16 cellular contexts compared by ENCODE assay signal in genomic region chr4:71095141-71095939, GRCh38.
A peak's percentile ranks its signal among the peaks of the same experiment; 100 is the strongest.
DNase-seq lines count a peak whose midpoint lies in the region; ATAC-seq and TF ChIP-seq lines count a peak whose summit lies in the region.
"Had no signal": no experiment of that assay in that cellular context is flagged by ENCODE, and none has a peak within 500 bp of the region (broad histone marks: within the 10 kb centered on the region; RNA-seq: fewer than 3 reads in every experiment).

No MANE protein-coding gene starts in this region.

- H2AFZ ChIP-seq in mesenchymal stem cell (ENCODE audit: low read depth, low read length): no peak overlapping the region
- H2AFZ ChIP-seq: hepatocyte had no signal

- TF ChIP-seq POLR2A in heart left ventricle (IDR thresholded peaks at IDR 0.05): no peak

- H2BK5ac ChIP-seq in mesenchymal stem cell (ENCODE audit: low read depth, low read length, poor library complexity, severe bottlenecking): no peak overlapping the region

- intact Hi-C loops in CD8-positive, alpha-beta T cell (cut with DNase I, micrococcal nuclease): no loop called here
- intact Hi-C loops in heart left ventricle (cut with DNase I): no loop called here

- no peak overlapping the region for H3K23ac ChIP-seq in mesenchymal stem cell (ENCODE audit: low read length in 2 of 2)

- peak; percentile 36 for ATAC-seq in CD8-positive, alpha-beta T cell
- ATAC-seq in GM19372 (IDR thresholded peaks at IDR 0.05; ENCODE audit: low read depth, unreplicated experiment) (peak; percentile 54), heart left ventricle (no peak)
- ATAC-seq in activated CD8-positive, alpha-beta T cell treated with anti-CD3 and anti-CD28 coated beads, Interleukin-2, amount 10 ng/mL, durations not matched to agents 7 days and 5 days: peak; percentile 67
- ATAC-seq: left lung had no signal

- no peak overlapping the region for H3K9ac ChIP-seq in mesenchymal stem cell (ENCODE audit: low read length)

- peak overlapping the region; percentile 69 for H3K27ac Mint-ChIP-seq in CD8-positive, alpha-beta T cell
- peak overlapping the region; percentile 69 for H3K27ac Mint-ChIP-seq in activated CD8-positive, alpha-beta T cell treated with anti-CD3 and anti-CD28 coated beads, Interleukin-2, amount 10 ng/mL, durations not matched to agents 7 days and 5 days
- H3K27ac Mint-ChIP-seq: activated B cell treated with CpG ODN at 0.5 μM for 24 hours, CD14-positive monocyte had no signal

- POLR2A ChIA-PET in CD8-positive, alpha-beta T cell (lab: Charles Lee): no interaction called here
- POLR2A ChIA-PET in activated CD8-positive, alpha-beta T cell treated with anti-CD3 and anti-CD28 coated beads, Interleukin-2, amount 10 ng/mL, durations not matched to agents 7 days and 5 days (lab: Charles Lee): no interaction called here

- no peak overlapping the region for H2BK120ac ChIP-seq in mesenchymal stem cell (ENCODE audit: low read depth, low read length)

- H4K8ac ChIP-seq in mesenchymal stem cell (ENCODE audit: low read length): no peak overlapping the region

- H3K18ac ChIP-seq in mesenchymal stem cell (ENCODE audit: low read depth in 1 of 2, low read length in 2 of 2): no peak overlapping the region

- 100% methylated on average over 1 of the region's 3 CpGs for WGBS in mesenchymal stem cell
- 92 to 96% (median 95%) methylated on average over 3 of the region's 3 CpGs for WGBS in heart left ventricle, 4 donors

- no peaks in the 10 kb centered on the region for H3K36me3 Mint-ChIP-seq in CD8-positive, alpha-beta T cell
- peaks cover 10% of the 10 kb centered on the region for H3K36me3 Mint-ChIP-seq in activated CD8-positive, alpha-beta T cell treated with anti-CD3 and anti-CD28 coated beads, Interleukin-2, amount 10 ng/mL, durations not matched to agents 7 days and 5 days (ENCODE audit: low read depth)
- H3K36me3 Mint-ChIP-seq: CD14-positive monocyte had no signal

- H3K4me2 ChIP-seq in mesenchymal stem cell (ENCODE audit: low read length, poor library complexity, severe bottlenecking): no peak overlapping the region
- H3K4me2 ChIP-seq: hepatocyte had no signal

- peaks cover 13% of the 10 kb centered on the region for H3K4me1 Mint-ChIP-seq in CD8-positive, alpha-beta T cell (ENCODE audit: low read depth)
- peaks cover 10% of the 10 kb centered on the region for H3K4me1 Mint-ChIP-seq in activated CD8-positive, alpha-beta T cell treated with anti-CD3 and anti-CD28 coated beads, Interleukin-2, amount 10 ng/mL, durations not matched to agents 7 days and 5 days (ENCODE audit: low read depth)

- H3K4me3 Mint-ChIP-seq in CD8-positive, alpha-beta T cell: peak overlapping the region; percentile 70
- H3K4me3 Mint-ChIP-seq in activated CD8-positive, alpha-beta T cell treated with anti-CD3 and anti-CD28 coated beads, Interleukin-2, amount 10 ng/mL, durations not matched to agents 7 days and 5 days: peak overlapping the region; percentile 51
- H3K4me3 Mint-ChIP-seq: activated B cell treated with CpG ODN at 0.5 μM for 24 hours, CD14-positive monocyte had no signal

- H2BK15ac ChIP-seq in mesenchymal stem cell (ENCODE audit: low read depth, poor library complexity, severe bottlenecking): no peak overlapping the region

- H3K36me3 ChIP-seq in CD8-positive, alpha-beta T cell (ENCODE audit: insufficient read depth, low read length): no peaks in the 10 kb centered on the region
- H3K36me3 ChIP-seq in mesenchymal stem cell (ENCODE audit: control insufficient read depth in 1 of 2, insufficient read depth in 2 of 2, low read depth in 1 of 2, low read length in 2 of 2): no peaks in the 10 kb centered on the region
- H3K36me3 ChIP-seq in heart left ventricle: no peaks in the 10 kb centered on the region
- H3K36me3 ChIP-seq: left lung had no signal

- no peaks in the 10 kb centered on the region for H3K9me3 ChIP-seq in CD8-positive, alpha-beta T cell (ENCODE audit: low read length)
- H3K9me3 ChIP-seq in mesenchymal stem cell (ENCODE audit: control insufficient read depth, low read length) (no peaks in the 10 kb centered on the region), heart left ventricle (peaks cover 0 to under 1% (median 0%) of the 10 kb centered on the region in 12 donors)

- H4K91ac ChIP-seq in mesenchymal stem cell (ENCODE audit: low read length): no peak overlapping the region

- peaks cover 4% of the 10 kb centered on the region for H3K27me3 Mint-ChIP-seq in CD8-positive, alpha-beta T cell (ENCODE audit: low read depth)
- H3K27me3 Mint-ChIP-seq in activated CD8-positive, alpha-beta T cell treated with anti-CD3 and anti-CD28 coated beads, Interleukin-2, amount 10 ng/mL, durations not matched to agents 7 days and 5 days (ENCODE audit: low read depth): peaks cover 6% of the 10 kb centered on the region

- no peaks in the 10 kb centered on the region for H3K79me1 ChIP-seq in mesenchymal stem cell (replicated peaks; ENCODE audit: low read length, poor library complexity, severe bottlenecking)

- DNase-seq in CD8-positive, alpha-beta T cell: no peak
- DNase-seq in activated CD8-positive, alpha-beta T cell treated with anti-CD3 and anti-CD28 coated beads, Interleukin-2, amount 10 ng/mL, durations not matched to agents 7 days and 5 days: no peak
- DNase-seq in mesenchymal stem cell: peak; percentile 1
- no peak for DNase-seq in heart left ventricle
- no peak for DNase-seq in nucleus accumbens (lab: John Stamatoyannopoulos, UW)
- no peak for DNase-seq in NCI-H748 treated with DMSO at 0.1 percent for 48 hours (lab: John Stamatoyannopoulos, UW)
- no peak for DNase-seq in NCI-H446 (lab: John Stamatoyannopoulos, UW)
- DNase-seq: activated B cell treated with CpG ODN at 0.5 μM for 24 hours, cortex of kidney, erythroblast, left lung, NCI-H2029, NCI-H69 had no signal

- no peak overlapping the region for H3K14ac ChIP-seq in mesenchymal stem cell (ENCODE audit: low read length in 2 of 2)

- no peak overlapping the region for H3K27ac ChIP-seq in CD8-positive, alpha-beta T cell (ENCODE audit: low read depth, low read length)
- H3K27ac ChIP-seq in mesenchymal stem cell (ENCODE audit: low read length, poor library complexity, severe bottlenecking) (no peak overlapping the region), heart left ventricle (no peak overlapping the region)
- H3K27ac ChIP-seq: hepatocyte, left lung had no signal

- no peak overlapping the region for H2AK5ac ChIP-seq in mesenchymal stem cell (ENCODE audit: low read length, severe bottlenecking)

- CTCF ChIA-PET in CD8-positive, alpha-beta T cell (lab: Charles Lee): no interaction called here
- CTCF ChIA-PET in activated CD8-positive, alpha-beta T cell treated with anti-CD3 and anti-CD28 coated beads, Interleukin-2, amount 10 ng/mL, durations not matched to agents 7 days and 5 days (lab: Charles Lee): no interaction called here

- H3K27me3 ChIP-seq in CD8-positive, alpha-beta T cell (ENCODE audit: insufficient read depth, low read length): no peaks in the 10 kb centered on the region
- H3K27me3 ChIP-seq in mesenchymal stem cell (ENCODE audit: control insufficient read depth in 1 of 2, insufficient read depth in 1 of 2, low read length in 2 of 2) (no peaks in the 10 kb centered on the region), heart left ventricle (no peaks in the 10 kb centered on the region)
- H3K27me3 ChIP-seq: hepatocyte, left lung had no signal

- H3K9me3 Mint-ChIP-seq in CD8-positive, alpha-beta T cell: no peaks in the 10 kb centered on the region
- H3K9me3 Mint-ChIP-seq in activated CD8-positive, alpha-beta T cell treated with anti-CD3 and anti-CD28 coated beads, Interleukin-2, amount 10 ng/mL, durations not matched to agents 7 days and 5 days (ENCODE audit: insufficient read depth): no peaks in the 10 kb centered on the region
- H3K9me3 Mint-ChIP-seq: activated B cell treated with CpG ODN at 0.5 μM for 24 hours had no signal

- no peak overlapping the region for H2BK12ac ChIP-seq in mesenchymal stem cell (ENCODE audit: low read length in 2 of 2)

- no peak for TF ChIP-seq CTCF in CD8-positive, alpha-beta T cell (IDR thresholded peaks at IDR 0.05)
- no peak for TF ChIP-seq CTCF in heart left ventricle (IDR thresholded peaks at IDR 0.05)

- peaks cover 7% of the 10 kb centered on the region for H3K4me1 ChIP-seq in CD8-positive, alpha-beta T cell (ENCODE audit: insufficient read depth, low read length)
- H3K4me1 ChIP-seq in mesenchymal stem cell (ENCODE audit: control insufficient read depth, insufficient read depth, low read depth, low read length) (no peaks in the 10 kb centered on the region), heart left ventricle (peaks cover 0 to 12% (median 0%) of the 10 kb centered on the region in 12 donors)
- H3K4me1 ChIP-seq: left lung had no signal

- no peak overlapping the region for H3K4me3 ChIP-seq in CD8-positive, alpha-beta T cell (ENCODE audit: low read depth, low read length)
- H3K4me3 ChIP-seq in mesenchymal stem cell (ENCODE audit: insufficient read depth in 1 of 2, low read depth in 1 of 2, low read length in 2 of 2) (no peak overlapping the region), heart left ventricle (no peak overlapping the region)
- H3K4me3 ChIP-seq: hepatocyte, left lung had no signal

- H3K4ac ChIP-seq in mesenchymal stem cell (ENCODE audit: low read depth in 1 of 2, low read length in 2 of 2): no peak overlapping the region

Comparison
In these comparisons a context has a peak if more than half of its experiments do, and no peak if none do; other contexts are left out.
1. ATAC-seq: peak in CD8-positive, alpha-beta T cell (single experiment), GM19372 (single experiment) and activated CD8-positive, alpha-beta T cell treated with anti-CD3 and anti-CD28 coated beads, Interleukin-2, amount 10 ng/mL, durations not matched to agents 7 days and 5 days (single experiment); none in heart left ventricle (0 of 4).